13 cellular contexts compared by ENCODE assay signal in genomic region chr11:68962527-68963250, GRCh38. TPM values are rescaled to one million over a fixed set of nuclear protein-coding genes. Genes with fewer than 3 reads are reported as not detected.
DNase-seq lines count a peak whose midpoint lies in the region; ATAC-seq, FAIRE-seq and TF ChIP-seq lines count a peak whose summit lies in the region.
"Had no signal": no experiment of that assay in that cellular context is flagged by ENCODE, and none has a peak within 500 bp of the region (broad histone marks: within the 10 kb centered on the region; RNA-seq: fewer than 3 reads in every experiment).

No MANE protein-coding gene starts in this region.

- H2AFZ ChIP-seq in GM12878 (ENCODE audit: control insufficient read depth, low read depth, low read length) (peak overlapping the region; percentile 47), neuronal stem cell (ENCODE audit: low read length) (no peak overlapping the region)

- no peaks in the 10 kb centered on the region; the same call in 1 of the 2 replicates for H3K4me1 ChIP-seq in GM12878 (ENCODE audit: control insufficient read depth, insufficient read depth, low read length)
- no peaks in the 10 kb centered on the region for H3K4me1 ChIP-seq in neuronal stem cell (ENCODE audit: control insufficient read depth in 2 of 2, insufficient read depth in 1 of 2, low read depth in 1 of 2, low read length in 2 of 2)

- no peak overlapping the region for H4K91ac ChIP-seq in neuronal stem cell (ENCODE audit: low read depth, low read length, poor library complexity)

- H3K27me3 Mint-ChIP-seq in activated T-cell treated with anti-CD3 and anti-CD28 coated beads, Interleukin-2, amount 50 U/mL, for 24 hours: no peaks in the 10 kb centered on the region

- no peak overlapping the region for H3K4ac ChIP-seq in neuronal stem cell (ENCODE audit: low read length)

- H3K79me2 ChIP-seq in GM12878 (ENCODE audit: control insufficient read depth, insufficient read depth, low read length): no peaks in the 10 kb centered on the region

- H3K4me2 ChIP-seq in GM12878 (ENCODE audit: control insufficient read depth, insufficient read depth) (no peak overlapping the region; the same call in 1 of the 2 replicates), neuronal stem cell (ENCODE audit: insufficient read depth, low read length, poor library complexity, severe bottlenecking) (no peak overlapping the region)

- H3K79me1 ChIP-seq in neuronal stem cell (ENCODE audit: low read depth, low read length): no peaks in the 10 kb centered on the region

- WGBS in GM12878 (ENCODE audit: insufficient coverage, insufficient replicate concordance, low lambda C conversion rate, missing lambda C conversion rate): 54% methylated on average over 15 of the region's 16 CpGs
- WGBS in neuronal stem cell (ENCODE audit: extremely low coverage in 2 of 2, insufficient read length in 2 of 2, insufficient replicate concordance in 1 of 2), 2 donors: no CpG with 5 or more reads among the region's 16 CpGs

- H4K8ac ChIP-seq in neuronal stem cell (ENCODE audit: low read depth, low read length): no peak overlapping the region

- H3K9ac ChIP-seq in GM12878 (ENCODE audit: control insufficient read depth, insufficient read depth, low read length): no peak overlapping the region
- H3K9ac ChIP-seq in neuronal stem cell (ENCODE audit: low read depth, low read length, poor library complexity): no peak overlapping the region

- no peak for TF ChIP-seq RAD21 in GM12878 (IDR thresholded peaks at IDR 0.05; ENCODE audit: insufficient read depth, low read depth, low read length)

- in situ Hi-C loops in GM12878 (cut with MboI): no loop called here

- H2BK120ac ChIP-seq in neuronal stem cell (ENCODE audit: low read depth, low read length): no peak overlapping the region

- no peak for TF ChIP-seq POLR2A in GM12878 (IDR thresholded peaks at IDR 0.05; ENCODE audit: low read depth, low read length)

- ATAC-seq in SK-N-SH treated with all-trans-retinoic acid at 6 μM for 48 hours (peak; percentile 42; the same call in 1 of the 3 replicates), GM12878 (peak; percentile 45), HG02970 (IDR thresholded peaks at IDR 0.05; ENCODE audit: low FRiP score, unreplicated experiment) (no peak)

- SMC1A ChIA-PET in GM12878 (lab: Charles Lee; ENCODE audit: uncharacterized antibody, unreplicated experiment): no interaction called here

- peak overlapping the region; percentile 54 for H3K27ac Mint-ChIP-seq in activated T-cell treated with anti-CD3 and anti-CD28 coated beads, Interleukin-2, amount 50 U/mL, for 24 hours

- no peak for DNase-seq in activated T-cell treated with anti-CD3 and anti-CD28 coated beads, Interleukin-2, amount 50 U/mL, for 24 hours
- no peak for DNase-seq in activated T-cell treated with anti-CD3 and anti-CD28 coated beads, Interleukin-2, amount 50 U/mL, for 1 hour
- DNase-seq in GM12878 (ENCODE audit: low read depth, low spot score) (no peak), neuronal stem cell (ENCODE audit: low spot score) (no peak), DMS153 (lab: John Stamatoyannopoulos, UW) (no peak)
- DNase-seq in activated CD8-positive, alpha-beta memory T cell treated with anti-CD3 and anti-CD28 coated beads for 24 hours: no peak
- DNase-seq: NCI-H2081 had no signal

- no peaks in the 10 kb centered on the region for H3K36me3 ChIP-seq in GM12878 (ENCODE audit: control insufficient read depth in 2 of 2, insufficient read depth in 2 of 2, low read length in 1 of 2)
- H3K36me3 ChIP-seq in neuronal stem cell (replicated peaks in 1 of 2; ENCODE audit: control insufficient read depth in 2 of 2, insufficient read depth in 2 of 2, low read length in 2 of 2): no peaks in the 10 kb centered on the region

- BruUV-seq in GM12878 (replicated peaks; lab: Mats Ljungman, UMichigan): no TSS peak

- peak overlapping the region; percentile 7 for H3K4me3 Mint-ChIP-seq in activated T-cell treated with anti-CD3 and anti-CD28 coated beads, Interleukin-2, amount 50 U/mL, for 24 hours

- H3K14ac ChIP-seq in neuronal stem cell (ENCODE audit: low read length): no peak overlapping the region

- H2BK5ac ChIP-seq in neuronal stem cell (ENCODE audit: low read length): no peak overlapping the region

- no peak overlapping the region for H3K18ac ChIP-seq in neuronal stem cell (ENCODE audit: low read length)

- H3K4me3 ChIP-seq in GM12878 (no peak overlapping the region), neuronal stem cell (ENCODE audit: low read length in 2 of 2) (no peak overlapping the region)

- no peak overlapping the region for H2BK15ac ChIP-seq in neuronal stem cell (ENCODE audit: low read length)

- no peak overlapping the region for H2BK12ac ChIP-seq in neuronal stem cell (ENCODE audit: low read length)

- H2AK5ac ChIP-seq in neuronal stem cell (ENCODE audit: low read depth, low read length): peak overlapping the region; percentile 25

- H3K27me3 ChIP-seq in GM12878 (replicated peaks in 1 of 2; ENCODE audit: control insufficient read depth in 2 of 2, insufficient read depth in 2 of 2, low read length in 1 of 2): no peaks in the 10 kb centered on the region
- no peaks in the 10 kb centered on the region for H3K27me3 ChIP-seq in neuronal stem cell (ENCODE audit: control insufficient read depth in 3 of 3, insufficient read depth in 3 of 3, low read depth in 1 of 3, low read length in 3 of 3)

- H3K27ac ChIP-seq in GM12878 (ENCODE audit: control insufficient read depth, insufficient read depth): no peak overlapping the region
- H3K27ac ChIP-seq in neuronal stem cell (replicated peaks; ENCODE audit: low read length): no peak overlapping the region

- no peak for FAIRE-seq in GM12878 (lab: Jason Lieb, UNC)

- CTCF ChIA-PET in GM12878 (lab: Yijun Ruan, JAX): no interaction called here

- peaks cover 22% of the 10 kb centered on the region for H3K4me1 Mint-ChIP-seq in activated T-cell treated with anti-CD3 and anti-CD28 coated beads, Interleukin-2, amount 50 U/mL, for 24 hours (ENCODE audit: low read depth)

- no peaks in the 10 kb centered on the region for H3K36me3 Mint-ChIP-seq in activated T-cell treated with anti-CD3 and anti-CD28 coated beads, Interleukin-2, amount 50 U/mL, for 24 hours (ENCODE audit: low read depth)

- no peaks in the 10 kb centered on the region for H3K9me3 Mint-ChIP-seq in activated T-cell treated with anti-CD3 and anti-CD28 coated beads, Interleukin-2, amount 50 U/mL, for 24 hours

- TF ChIP-seq CTCF in GM12878 (IDR thresholded peaks at IDR 0.05 in 2 of 3, conservative IDR thresholded peaks at IDR 0.05 in 1 of 3; ENCODE audit: control insufficient read depth in 2 of 3, extremely low read depth in 1 of 3, insufficient read depth in 1 of 3, low read depth in 3 of 3, low read length in 3 of 3): no peak

- intact Hi-C loops in GM12878 (cut with micrococcal nuclease; ENCODE audit: unreplicated experiment): no loop called here

- POLR2A ChIA-PET in GM12878 (lab: Charles Lee): no interaction called here

- H3K23ac ChIP-seq in neuronal stem cell (ENCODE audit: low read depth, low read length, poor library complexity): no peak overlapping the region

- H4K20me1 ChIP-seq in GM12878 (ENCODE audit: control insufficient read depth, insufficient read depth): no peaks in the 10 kb centered on the region

- H3K9me3 ChIP-seq in GM12878 (replicated peaks; ENCODE audit: control insufficient read depth, insufficient read depth, low read length) (peaks cover 4% of the 10 kb centered on the region; the same call in 2 of the 3 replicates), neuronal stem cell (replicated peaks in 1 of 2; ENCODE audit: control insufficient read depth in 2 of 2, insufficient read depth in 1 of 2, low read depth in 1 of 2, low read length in 2 of 2) (peaks cover 0 to 12% of the 10 kb centered on the region in 2 donors)

- no peak for TF ChIP-seq EP300 in GM12878 (IDR thresholded peaks at IDR 0.05; ENCODE audit: borderline replicate concordance in 1 of 2, control insufficient read depth in 1 of 2, low read depth in 2 of 2, low read length in 2 of 2)

- RAD21 ChIA-PET in GM12878 (lab: Charles Lee; ENCODE audit: unreplicated experiment): interaction anchor here (0.6 to 0.7 kb wide), 3 partner anchors 10 to 597 kb away, joined by 3 to 4 read pairs (median 3); no protein-coding TSS in a partner anchor

RNA-seq across cellular contexts. Expression of gene MRGPRD, which starts 18.1 kb away (rescaled TPM):
- total RNA-seq in GM12878 (2013; cell fraction: nucleolus; rRNA removed): not detected in 2 replicates
- total RNA-seq in GM12878 (2014; rRNA removed) (not detected in 2 replicates), GM12878 (2014; rRNA removed; fragmentation: Illumina TruSeq; extraction: Trizol) (not detected in 2 replicates), GM12878 (2021) (not detected in 2 replicates)
- polyA plus RNA-seq in GM12878 (2011; ENCODE audit: low read depth): not detected
- polyA plus RNA-seq in GM12878 (2011; rRNA removed) (not detected in 2 replicates), GM12878 (2014; fragmentation: Illumina TruSeq; extraction: Trizol) (not detected in 2 replicates), GM12878 (2014; fragmentation: Nextera tagmentation; extraction: Ambion mirVana) (not detected), GM12878 (2014; rRNA removed) (not detected in 2 replicates), GM12878 (2016; fragmentation: Nextera tagmentation; extraction: Ambion mirVana) (not detected)
- not detected in 2 replicates for polyA plus RNA-seq in GM12878 (2011; cell fraction: cytosol; rRNA removed)
- polyA plus RNA-seq in GM12878 (2011; cell fraction: nucleus; rRNA removed): not detected in 2 replicates
- polyA plus RNA-seq in GM12878 (2012): not detected in 2 replicates
- not detected in 2 replicates for polyA minus RNA-seq in GM12878 (2011; rRNA and poly(A)+ RNA removed)
- polyA minus RNA-seq in GM12878 (2011; cell fraction: cytosol; rRNA and poly(A)+ RNA removed): not detected in 2 replicates
- polyA minus RNA-seq in GM12878 (2011; cell fraction: nucleus; rRNA and poly(A)+ RNA removed): not detected in 2 replicates
- polyA plus RNA-seq in neuronal stem cell (2013, experiment 1 of 2): 0.04 TPM
- polyA plus RNA-seq in neuronal stem cell (2013, experiment 2 of 2): not detected
- total RNA-seq: fibroblast of lung, liver, SK-MEL-5 had no signal
- polyA plus RNA-seq: AG04450, fibroblast of lung, liver had no signal

RNA-seq across cellular contexts. Expression of gene MRGPRF, which starts 50.4 kb away (rescaled TPM):
- not detected in 2 replicates for total RNA-seq in GM12878 (2013; cell fraction: nucleolus; rRNA removed)
- total RNA-seq in GM12878 (2014; rRNA removed) (not detected in 2 replicates), GM12878 (2014; rRNA removed; fragmentation: Illumina TruSeq; extraction: Trizol) (not detected in 2 replicates), GM12878 (2021) (not detected in 2 replicates)
- polyA plus RNA-seq in GM12878 (2011; ENCODE audit: low read depth): not detected
- polyA plus RNA-seq in GM12878 (2011; rRNA removed) (not detected in 2 replicates), GM12878 (2014; fragmentation: Illumina TruSeq; extraction: Trizol) (not detected in 2 replicates), GM12878 (2014; fragmentation: Nextera tagmentation; extraction: Ambion mirVana) (not detected), GM12878 (2014; rRNA removed) (not detected in 2 replicates), GM12878 (2016; fragmentation: Nextera tagmentation; extraction: Ambion mirVana) (not detected)
- not detected in 2 replicates for polyA plus RNA-seq in GM12878 (2011; cell fraction: cytosol; rRNA removed)
- polyA plus RNA-seq in GM12878 (2011; cell fraction: nucleus; rRNA removed): not detected in 2 replicates
- polyA plus RNA-seq in GM12878 (2012): not detected in 2 replicates
- polyA minus RNA-seq in GM12878 (2011; rRNA and poly(A)+ RNA removed): not detected in 2 replicates
- polyA minus RNA-seq in GM12878 (2011; cell fraction: cytosol; rRNA and poly(A)+ RNA removed): not detected in 2 replicates
- polyA minus RNA-seq in GM12878 (2011; cell fraction: nucleus; rRNA and poly(A)+ RNA removed): not detected in 2 replicates
- polyA plus RNA-seq in neuronal stem cell (2013, experiment 1 of 2): 2.2 TPM
- polyA plus RNA-seq in neuronal stem cell (2013, experiment 2 of 2): 2.0 TPM

RNA-seq across cellular contexts. Expression of gene IGHMBP2, which starts 59.0 kb away (rescaled TPM):
- total RNA-seq in GM12878 (2013; cell fraction: nucleolus; rRNA removed): 29.3 and 43.7 TPM in 2 replicates
- total RNA-seq in GM12878 (2014; rRNA removed) (7.5 and 7.8 TPM in 2 replicates), GM12878 (2014; rRNA removed; fragmentation: Illumina TruSeq; extraction: Trizol) (6.3 and 7.4 TPM in 2 replicates), GM12878 (2021) (17.1 and 20.1 TPM in 2 replicates)
- polyA plus RNA-seq in GM12878 (2011; ENCODE audit: low read depth): 3.4 TPM
- polyA plus RNA-seq in GM12878 (2011; rRNA removed) (7.6 and 12.8 TPM in 2 replicates), GM12878 (2014; fragmentation: Illumina TruSeq; extraction: Trizol) (5.7 and 9.8 TPM in 2 replicates), GM12878 (2014; fragmentation: Nextera tagmentation; extraction: Ambion mirVana) (1 to 10 TPM; 1.4 to 1.6 TPM), GM12878 (2014; rRNA removed) (13.4 and 13.9 TPM in 2 replicates), GM12878 (2016; fragmentation: Nextera tagmentation; extraction: Ambion mirVana) (10 to 100 TPM; 12.6 to 13.2 TPM)
- 8.4 and 10.5 TPM in 2 replicates for polyA plus RNA-seq in GM12878 (2011; cell fraction: cytosol; rRNA removed)
- 56.2 and 70.0 TPM in 2 replicates for polyA plus RNA-seq in GM12878 (2011; cell fraction: nucleus; rRNA removed)
- polyA plus RNA-seq in GM12878 (2012): 6.9 and 7.0 TPM in 2 replicates
- polyA minus RNA-seq in GM12878 (2011; rRNA and poly(A)+ RNA removed): 9.9 and 13.0 TPM in 2 replicates
- polyA minus RNA-seq in GM12878 (2011; cell fraction: cytosol; rRNA and poly(A)+ RNA removed): 5.6 and 6.4 TPM in 2 replicates
- polyA minus RNA-seq in GM12878 (2011; cell fraction: nucleus; rRNA and poly(A)+ RNA removed): 19.2 and 31.2 TPM in 2 replicates
- 7.8 TPM for polyA plus RNA-seq in neuronal stem cell (2013, experiment 1 of 2)
- 7.6 TPM for polyA plus RNA-seq in neuronal stem cell (2013, experiment 2 of 2)

RNA-seq across cellular contexts. Expression of gene MRPL21, which starts 59.1 kb away (rescaled TPM):
- total RNA-seq in GM12878 (2013; cell fraction: nucleolus; rRNA removed): 18.4 and 19.7 TPM in 2 replicates
- 113 and 127 TPM in 2 replicates for total RNA-seq in GM12878 (2014; rRNA removed)
- 92.1 and 102 TPM in 2 replicates for total RNA-seq in GM12878 (2014; rRNA removed; fragmentation: Illumina TruSeq; extraction: Trizol)
- 96.5 and 102 TPM in 2 replicates for total RNA-seq in GM12878 (2021)
- polyA plus RNA-seq in GM12878 (2011; ENCODE audit: low read depth): 31.3 TPM
- polyA plus RNA-seq in GM12878 (2011; rRNA removed): 85.8 and 131 TPM in 2 replicates
- 75.5 and 105 TPM in 2 replicates for polyA plus RNA-seq in GM12878 (2011; cell fraction: cytosol; rRNA removed)
- polyA plus RNA-seq in GM12878 (2011; cell fraction: nucleus; rRNA removed): 58.2 and 61.3 TPM in 2 replicates
- polyA plus RNA-seq in GM12878 (2012): 70.0 and 75.5 TPM in 2 replicates
- polyA plus RNA-seq in GM12878 (2014; fragmentation: Illumina TruSeq; extraction: Trizol): 69.3 and 86.6 TPM in 2 replicates
- 100 to 1,000 TPM; 194 to 283 TPM for polyA plus RNA-seq in GM12878 (2014; fragmentation: Nextera tagmentation; extraction: Ambion mirVana)
- 129 and 140 TPM in 2 replicates for polyA plus RNA-seq in GM12878 (2014; rRNA removed)
- 100 to 1,000 TPM; 247 to 256 TPM for polyA plus RNA-seq in GM12878 (2016; fragmentation: Nextera tagmentation; extraction: Ambion mirVana)
- polyA minus RNA-seq in GM12878 (2011; rRNA and poly(A)+ RNA removed): 37.8 and 45.4 TPM in 2 replicates
- polyA minus RNA-seq in GM12878 (2011; cell fraction: cytosol; rRNA and poly(A)+ RNA removed): 17.0 and 25.8 TPM in 2 replicates
- 24.1 and 43.1 TPM in 2 replicates for polyA minus RNA-seq in GM12878 (2011; cell fraction: nucleus; rRNA and poly(A)+ RNA removed)
- polyA plus RNA-seq in neuronal stem cell (2013, experiment 1 of 2): 72.9 TPM
- polyA plus RNA-seq in neuronal stem cell (2013, experiment 2 of 2): 67.6 TPM
